In the genomic region with DNA sequence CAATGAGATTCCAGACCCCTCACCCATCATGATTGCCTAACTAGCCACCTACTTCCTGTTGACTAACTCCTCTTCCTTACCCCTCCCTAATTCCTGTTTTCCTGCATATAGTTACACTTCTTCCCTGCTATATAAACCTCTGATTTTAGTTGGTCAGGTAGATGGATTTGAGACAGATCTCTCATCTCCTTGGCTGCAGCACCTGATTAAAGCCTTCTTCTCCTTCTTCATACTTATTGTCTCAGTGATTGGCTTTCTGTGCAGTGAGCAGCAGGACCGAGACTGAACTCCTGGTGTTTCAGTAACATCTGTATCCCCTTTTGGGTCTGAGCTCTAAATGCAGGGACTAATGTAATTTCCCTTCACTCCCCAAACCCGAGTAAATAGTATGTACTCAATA, we compare ENCODE assay signal across 24 cellular contexts.
"Had no signal": no experiment of that assay in that cellular context is flagged by ENCODE, and none has a peak within 500 bp of the region (broad histone marks: within the 10 kb centered on the region; RNA-seq: fewer than 3 reads in every experiment).

No MANE protein-coding gene starts in this region.

- ATAC-seq: esophagus mucosa; gastrocnemius medialis; heart right ventricle; left cardiac atrium; left lung; left ventricle myocardium superior; lower lobe of right lung; mucosa of descending colon; naive thymus-derived CD8-positive, alpha-beta T cell had no signal

- H3K27me3 ChIP-seq: dorsolateral prefrontal cortex, esophagus squamous epithelium, gastrocnemius medialis, heart right ventricle, left lung had no signal

- H3K36me3 ChIP-seq: esophagus squamous epithelium, heart right ventricle, left lung, lower lobe of right lung had no signal

- H3K4me3 ChIP-seq: coronary artery, dorsolateral prefrontal cortex, esophagus squamous epithelium, gastrocnemius medialis, heart right ventricle, left lung, lower lobe of right lung, mucosa of descending colon had no signal

- H3K4me1 ChIP-seq: esophagus squamous epithelium, gastrocnemius medialis, heart right ventricle, left lung, lower lobe of right lung had no signal

- DNase-seq: dermis blood vessel endothelial cell; dorsolateral prefrontal cortex; effector CD4-positive, alpha-beta T cell; effector memory CD4-positive, alpha-beta T cell; erythroblast; esophagus squamous epithelium; foreskin fibroblast; foreskin melanocyte; gastrocnemius medialis; glutamatergic neuron; head of caudate nucleus; heart right ventricle; hippocampal formation; left cardiac atrium; left lung; left ventricle myocardium superior; lower lobe of right lung; mesenchymal stem cell; mucosa of descending colon; naive B cell; naive thymus-derived CD8-positive, alpha-beta T cell had no signal

- H3K27ac ChIP-seq: coronary artery, dorsolateral prefrontal cortex, epithelial cell of prostate, esophagus squamous epithelium, gastrocnemius medialis, heart right ventricle, left lung, lower lobe of right lung had no signal

- H3K9me3 ChIP-seq: gastrocnemius medialis had no signal
